ENCODE assay signal across 1 cellular context in the genomic region with DNA sequence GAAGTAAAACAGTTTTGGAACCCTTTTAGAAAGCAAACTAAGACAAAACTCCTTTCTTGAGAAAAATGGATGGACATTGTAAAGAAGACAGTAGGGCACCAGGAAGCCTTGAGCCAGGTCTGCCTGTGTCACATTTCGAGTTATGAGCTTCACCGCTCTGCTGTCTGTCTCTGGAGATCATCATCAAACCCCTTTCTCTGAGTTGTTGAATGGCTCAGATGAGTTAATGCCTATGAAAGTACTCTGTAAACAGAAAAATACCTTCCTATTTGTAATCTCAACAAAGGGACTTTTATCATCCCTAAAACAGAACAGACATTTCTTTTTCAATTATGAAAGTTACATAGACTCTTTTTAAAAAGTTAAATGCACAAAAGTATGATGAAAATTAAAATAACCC.
TF ChIP-seq lines count a peak whose summit lies in the region.

No MANE protein-coding gene starts in this region.

TF ChIP-seq in HepG2, 621 proteins besides CTCF, POLR2A, EP300 and RAD21 (continued from another document):
- TF ChIP-seq, protein P1, sequence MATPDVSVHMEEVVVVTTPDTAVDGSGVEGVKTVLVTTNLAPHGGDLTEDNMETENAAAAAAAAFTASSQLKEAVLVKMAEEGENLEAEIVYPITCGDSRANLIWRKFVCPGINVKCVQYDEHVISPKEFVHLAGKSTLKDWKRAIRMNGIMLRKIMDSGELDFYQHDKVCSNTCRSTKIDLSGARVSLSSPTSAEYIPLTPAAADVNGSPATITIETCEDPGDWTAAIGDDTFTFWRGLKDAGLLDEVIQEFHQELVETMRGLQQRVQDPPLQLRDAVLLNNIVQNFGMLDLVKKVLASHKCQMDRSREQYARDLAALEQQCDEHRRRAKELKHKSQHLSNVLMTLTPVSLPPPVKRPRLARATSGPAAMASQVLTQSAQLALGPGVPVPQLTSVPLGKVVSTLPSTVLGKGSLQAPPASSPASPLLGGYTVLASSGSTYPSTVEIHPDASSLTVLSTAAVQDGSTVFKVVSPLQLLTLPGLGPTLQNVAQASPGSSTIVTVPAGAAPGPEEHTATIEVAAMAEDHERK (CRISPR knock-in tag; IDR thresholded peaks at IDR 0.05; ENCODE audit: low read depth): no peak
- TF ChIP-seq, protein P2, sequence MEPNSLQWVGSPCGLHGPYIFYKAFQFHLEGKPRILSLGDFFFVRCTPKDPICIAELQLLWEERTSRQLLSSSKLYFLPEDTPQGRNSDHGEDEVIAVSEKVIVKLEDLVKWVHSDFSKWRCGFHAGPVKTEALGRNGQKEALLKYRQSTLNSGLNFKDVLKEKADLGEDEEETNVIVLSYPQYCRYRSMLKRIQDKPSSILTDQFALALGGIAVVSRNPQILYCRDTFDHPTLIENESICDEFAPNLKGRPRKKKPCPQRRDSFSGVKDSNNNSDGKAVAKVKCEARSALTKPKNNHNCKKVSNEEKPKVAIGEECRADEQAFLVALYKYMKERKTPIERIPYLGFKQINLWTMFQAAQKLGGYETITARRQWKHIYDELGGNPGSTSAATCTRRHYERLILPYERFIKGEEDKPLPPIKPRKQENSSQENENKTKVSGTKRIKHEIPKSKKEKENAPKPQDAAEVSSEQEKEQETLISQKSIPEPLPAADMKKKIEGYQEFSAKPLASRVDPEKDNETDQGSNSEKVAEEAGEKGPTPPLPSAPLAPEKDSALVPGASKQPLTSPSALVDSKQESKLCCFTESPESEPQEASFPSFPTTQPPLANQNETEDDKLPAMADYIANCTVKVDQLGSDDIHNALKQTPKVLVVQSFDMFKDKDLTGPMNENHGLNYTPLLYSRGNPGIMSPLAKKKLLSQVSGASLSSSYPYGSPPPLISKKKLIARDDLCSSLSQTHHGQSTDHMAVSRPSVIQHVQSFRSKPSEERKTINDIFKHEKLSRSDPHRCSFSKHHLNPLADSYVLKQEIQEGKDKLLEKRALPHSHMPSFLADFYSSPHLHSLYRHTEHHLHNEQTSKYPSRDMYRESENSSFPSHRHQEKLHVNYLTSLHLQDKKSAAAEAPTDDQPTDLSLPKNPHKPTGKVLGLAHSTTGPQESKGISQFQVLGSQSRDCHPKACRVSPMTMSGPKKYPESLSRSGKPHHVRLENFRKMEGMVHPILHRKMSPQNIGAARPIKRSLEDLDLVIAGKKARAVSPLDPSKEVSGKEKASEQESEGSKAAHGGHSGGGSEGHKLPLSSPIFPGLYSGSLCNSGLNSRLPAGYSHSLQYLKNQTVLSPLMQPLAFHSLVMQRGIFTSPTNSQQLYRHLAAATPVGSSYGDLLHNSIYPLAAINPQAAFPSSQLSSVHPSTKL (CRISPR knock-in tag; IDR thresholded peaks at IDR 0.05): 0 out of 2 replicates have a peak, but pooled peaks have one; percentile 7
- TF ChIP-seq SPEN (CRISPR knock-in tag; IDR thresholded peaks at IDR 0.05; ENCODE audit: low read depth) (no peak), ZNF780A (CRISPR knock-in tag; IDR thresholded peaks at IDR 0.05) (no peak), BORCS8-MEF2B (CRISPR knock-in tag; IDR thresholded peaks at IDR 0.05) (no peak), FLYWCH1 (CRISPR knock-in tag; IDR thresholded peaks at IDR 0.05) (no peak), CREM (IDR thresholded peaks at IDR 0.05) (no peak), CREM (CRISPR knock-in tag; IDR thresholded peaks at IDR 0.05) (no peak), ZNF230 (CRISPR knock-in tag; IDR thresholded peaks at IDR 0.05) (no peak), DPF2 (CRISPR knock-in tag; IDR thresholded peaks at IDR 0.05; ENCODE audit: borderline replicate concordance, low read depth) (no peak), ZC3H13 (CRISPR knock-in tag; IDR thresholded peaks at IDR 0.05) (no peak), REPIN1 (CRISPR knock-in tag; IDR thresholded peaks at IDR 0.05; ENCODE audit: borderline replicate concordance, low read depth) (no peak), MED1 (CRISPR knock-in tag; IDR thresholded peaks at IDR 0.05) (0 out of 2 replicates have a peak, but pooled peaks have one; percentile 26)
- TF ChIP-seq, protein P3, sequence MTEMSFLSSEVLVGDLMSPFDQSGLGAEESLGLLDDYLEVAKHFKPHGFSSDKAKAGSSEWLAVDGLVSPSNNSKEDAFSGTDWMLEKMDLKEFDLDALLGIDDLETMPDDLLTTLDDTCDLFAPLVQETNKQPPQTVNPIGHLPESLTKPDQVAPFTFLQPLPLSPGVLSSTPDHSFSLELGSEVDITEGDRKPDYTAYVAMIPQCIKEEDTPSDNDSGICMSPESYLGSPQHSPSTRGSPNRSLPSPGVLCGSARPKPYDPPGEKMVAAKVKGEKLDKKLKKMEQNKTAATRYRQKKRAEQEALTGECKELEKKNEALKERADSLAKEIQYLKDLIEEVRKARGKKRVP (CRISPR knock-in tag; IDR thresholded peaks at IDR 0.05): 0 out of 4 replicates have a peak, but pooled peaks of 1 of the 2 experiments have one; percentile 27
TF ChIP-seq in HepG2: peak in this region for 4.
